8 cellular contexts compared by ENCODE assay signal in the genomic region with DNA sequence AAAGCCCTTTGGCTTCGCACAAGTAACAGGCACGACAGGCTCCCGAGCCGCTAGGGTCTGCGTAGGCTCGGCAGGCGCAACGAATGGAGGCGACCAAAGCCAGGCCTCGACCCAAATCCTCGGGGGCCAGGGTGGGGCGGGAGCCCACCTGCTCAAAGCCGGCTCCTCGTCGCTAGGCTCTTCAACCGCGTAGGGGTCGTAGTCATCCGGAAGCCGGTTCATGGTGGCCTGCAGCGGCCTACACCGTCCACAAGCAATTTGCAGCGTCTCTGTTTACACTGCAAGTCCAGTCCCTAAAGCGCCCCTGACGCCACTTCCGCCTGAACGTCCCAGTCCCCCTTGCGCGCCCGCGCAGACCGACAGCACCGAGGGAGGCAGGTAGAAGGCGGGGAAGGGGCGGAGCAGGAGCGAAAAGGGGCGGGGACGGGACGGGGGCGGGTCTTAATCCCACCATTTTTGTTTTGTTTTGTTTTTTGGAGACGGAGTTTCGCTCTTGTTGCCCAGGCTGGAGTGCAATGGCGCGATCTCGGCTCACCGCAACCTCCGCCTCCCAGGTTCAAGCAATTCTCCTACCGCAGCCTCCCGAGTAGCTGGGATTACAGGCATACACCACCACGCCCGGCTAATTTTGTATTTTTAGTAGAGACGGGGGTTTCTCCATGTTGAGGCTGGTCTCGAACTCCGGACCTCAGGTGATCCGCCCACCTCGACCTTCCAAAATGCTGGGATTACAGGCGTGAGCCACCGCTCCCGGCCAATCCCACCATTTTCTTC. TPM values are rescaled to one million over a fixed set of nuclear protein-coding genes. Genes with fewer than 3 reads are reported as not detected.
DNase-seq lines count a peak whose midpoint lies in the region; ATAC-seq and TF ChIP-seq lines count a peak whose summit lies in the region.

A gene with protein sequence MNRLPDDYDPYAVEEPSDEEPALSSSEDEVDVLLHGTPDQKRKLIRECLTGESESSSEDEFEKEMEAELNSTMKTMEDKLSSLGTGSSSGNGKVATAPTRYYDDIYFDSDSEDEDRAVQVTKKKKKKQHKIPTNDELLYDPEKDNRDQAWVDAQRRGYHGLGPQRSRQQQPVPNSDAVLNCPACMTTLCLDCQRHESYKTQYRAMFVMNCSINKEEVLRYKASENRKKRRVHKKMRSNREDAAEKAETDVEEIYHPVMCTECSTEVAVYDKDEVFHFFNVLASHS (minus strand): TSS at position 295 of the 774 bp plus-strand sequence. CDS start 73 bp downstream, at position 222.

- TF ChIP-seq CTCF in activated B cell treated with CpG ODN at 0.5 μM for 24 hours (IDR thresholded peaks at IDR 0.05) (no peak), coronary artery (IDR thresholded peaks at IDR 0.05) (no peak), right lobe of liver (IDR thresholded peaks at IDR 0.05) (peak in 1 of 4 donors; percentile 9)

- H3K4me3 Mint-ChIP-seq in activated B cell treated with CpG ODN at 0.5 μM for 24 hours = peak within 1 kb of the TSS; percentile 99

- POLR2A ChIA-PET in activated B cell treated with CpG ODN at 0.5 μM for 24 hours (lab: Charles Lee) = interaction anchor here (1.3 kb wide), 1 partner anchor 865 kb away, joined by 4 read pairs; a partner anchor contains a TSS

- H3K27me3 Mint-ChIP-seq in activated B cell treated with CpG ODN at 0.5 μM for 24 hours = no peaks in the 10 kb centered on the region

- intact Hi-C loops in activated B cell treated with CpG ODN at 0.5 μM for 24 hours (cut with micrococcal nuclease) (loop anchor here (5.0 to 10.0 kb wide), 9 partner anchors 77 to 1775 kb away; a partner anchor contains a TSS), right lobe of liver (cut with DNase I) (no loop called here)

- H3K4me3 ChIP-seq in coronary artery = peak within 1 kb of the TSS; percentile 94
- peak within 1 kb of the TSS; percentile 80 to 91 (median 87) for H3K4me3 ChIP-seq in right lobe of liver

- H3K27ac ChIP-seq in coronary artery (peak within 1 kb of the TSS; percentile 94 to 97), right lobe of liver (peak within 1 kb of the TSS; percentile 96 to 98 (median 97))

- H3K4me1 Mint-ChIP-seq in activated B cell treated with CpG ODN at 0.5 μM for 24 hours = peaks cover 34% of the 10 kb centered on the region

- H3K36me3 ChIP-seq in right lobe of liver = peaks cover 0 to 21% (median 4%) of the 10 kb centered on the region in 4 donors

- peaks cover 16% of the 10 kb centered on the region for H3K36me3 Mint-ChIP-seq in activated B cell treated with CpG ODN at 0.5 μM for 24 hours (ENCODE audit: low read depth)

- H3K9me3 Mint-ChIP-seq in activated B cell treated with CpG ODN at 0.5 μM for 24 hours = no peaks in the 10 kb centered on the region

- peak within 1 kb of the TSS; percentile 97 for H3K27ac Mint-ChIP-seq in activated B cell treated with CpG ODN at 0.5 μM for 24 hours

- WGBS in right lobe of liver (ENCODE audit: insufficient coverage, low coverage, low lambda C conversion rate, missing lambda C conversion rate) = 0% methylated on average over 24 of the region's 59 CpGs

- DNase-seq in A172 (ENCODE audit: low spot score) (peak; percentile 86), activated B cell treated with CpG ODN at 0.5 μM for 24 hours (peak; percentile 86), coronary artery (ENCODE audit: low spot score) (peak; percentile 99), right lobe of liver (peak; percentile 99 to 100 (median 99))
- DNase-seq in stimulated activated CD4-positive, alpha-beta T cell treated with anti-CD3 and anti-CD28 coated beads, TNF-alpha, amount 100 ng/mL, for 1 hour (ENCODE audit: low read depth in 3 of 3, low spot score in 1 of 3) = peak; percentile 86 to 91 (median 87)
- DNase-seq in effector CD8-positive, alpha-beta T cell (lab: John Stamatoyannopoulos, UW) = no peak

- no peaks in the 10 kb centered on the region for H3K9me3 ChIP-seq in right lobe of liver

- peak; percentile 100 for ATAC-seq in GM19025 (IDR thresholded peaks at IDR 0.05; ENCODE audit: low read depth, unreplicated experiment)
- ATAC-seq in HG03354 (IDR thresholded peaks at IDR 0.05; ENCODE audit: poor library complexity, severe bottlenecking, unreplicated experiment) = peak; percentile 100
- peak; percentile 99 for ATAC-seq in activated B cell treated with CpG ODN at 0.5 μM for 24 hours (ENCODE audit: low read depth)
- ATAC-seq in right lobe of liver = peak; percentile 99 to 100 (median 100)

- no peaks in the 10 kb centered on the region for H3K27me3 ChIP-seq in right lobe of liver

- peaks cover 0 to 18% (median 5%) of the 10 kb centered on the region in 4 donors for H3K4me1 ChIP-seq in right lobe of liver

- CTCF ChIA-PET in activated B cell treated with CpG ODN at 0.5 μM for 24 hours (lab: Charles Lee) = no interaction called here

- TF ChIP-seq POLR2A in right lobe of liver (IDR thresholded peaks at IDR 0.05) = peak; percentile 96

RNA-seq across cellular contexts. Expression of the gene that starts here (rescaled TPM):
- total RNA-seq in A172 (2014; rRNA removed; shearing (Covaris generic)) = 44.9 and 47.1 TPM in 2 replicates
- 40.7 and 43.2 TPM in 2 replicates for total RNA-seq in activated B cell treated with CpG ODN at 0.5 μM for 24 hours
- total RNA-seq in right lobe of liver = 10 to 100 TPM; 15.1 to 20.4 (median 18.2) TPM
